8 cellular contexts compared by ENCODE assay signal in the genomic region with DNA sequence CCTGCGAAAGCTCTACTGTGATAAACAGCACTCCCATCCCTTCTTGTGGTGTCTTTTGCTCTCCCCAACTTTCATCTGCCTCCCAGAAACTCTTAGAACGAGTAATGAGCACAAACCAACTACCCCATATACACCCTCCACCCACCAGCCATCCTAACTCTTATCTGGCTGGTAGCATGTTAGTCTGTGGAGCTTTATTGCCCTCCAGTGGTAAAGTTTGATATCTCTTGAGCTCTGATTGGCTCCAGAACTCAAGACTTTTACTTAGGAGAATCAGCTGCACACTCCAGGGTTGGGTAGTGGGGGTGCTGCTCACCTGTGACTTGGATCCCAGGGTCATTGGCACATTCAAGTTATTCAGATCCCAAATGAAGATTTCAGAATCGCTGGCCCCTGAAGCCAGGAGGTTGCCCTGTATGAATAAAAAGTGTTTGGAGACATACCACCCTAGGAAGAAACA. TPM values are rescaled to one million over a fixed set of nuclear protein-coding genes. Genes with fewer than 3 reads are reported as not detected.
DNase-seq lines count a peak whose midpoint lies in the region; ATAC-seq, FAIRE-seq and TF ChIP-seq lines count a peak whose summit lies in the region.

No MANE protein-coding gene starts in this region.

- in situ Hi-C loops in transverse colon (cut with MboI; ENCODE audit: low pct_ligation_motif_present in 1 of 4, low pct_unique_long_range_greater_than_20kb in 1 of 4, low sequenced_read_pairs in 3 of 4) = loop anchor here in 2 of 4 donors (25.0 kb wide), 1 partner anchor 171 kb away; a partner anchor contains a TSS

- peaks cover 47% of the 10 kb centered on the region for H3K36me3 Mint-ChIP-seq in activated naive CD8-positive, alpha-beta T cell treated with anti-CD3 and anti-CD28 coated beads for 36 hours

- H4K20me1 ChIP-seq in keratinocyte (ENCODE audit: control insufficient read depth, extremely low read depth, insufficient read depth, low read length) = peaks cover 4% of the 10 kb centered on the region

- H3K4me1 ChIP-seq in NT2/D1 (ENCODE audit: insufficient read depth, insufficient read length) = no peaks in the 10 kb centered on the region
- peaks cover 12% of the 10 kb centered on the region for H3K4me1 ChIP-seq in keratinocyte (ENCODE audit: control insufficient read depth, extremely low read depth, insufficient read depth, low read length)
- no peaks in the 10 kb centered on the region for H3K4me1 ChIP-seq in transverse colon
- H3K4me1 ChIP-seq in sigmoid colon = no peaks in the 10 kb centered on the region

- no peak overlapping the region for H3K4me2 ChIP-seq in keratinocyte (ENCODE audit: control insufficient read depth, extremely low read depth, insufficient read depth, low read depth, low read length)

- H3K9ac ChIP-seq in NT2/D1 (ENCODE audit: insufficient read length, low read depth) (peak overlapping the region; percentile 3), keratinocyte (ENCODE audit: control insufficient read depth, extremely low read depth, insufficient read depth, low read length) (no peak overlapping the region)

- H3K36me3 ChIP-seq in H7 (replicated peaks; ENCODE audit: control insufficient read depth, insufficient read depth, low read length) (no peaks in the 10 kb centered on the region), NT2/D1 (ENCODE audit: insufficient read depth, insufficient read length, low read length) (peaks cover 3% of the 10 kb centered on the region), keratinocyte (ENCODE audit: control insufficient read depth in 2 of 2, extremely low read depth in 1 of 2, insufficient read depth in 2 of 2, low read length in 2 of 2) (peaks cover 4 to 7% of the 10 kb centered on the region in 2 experiments), transverse colon (peaks cover 0 to 5% (median 0%) of the 10 kb centered on the region in 4 donors), sigmoid colon (peaks cover 6 to 72% (median 20%) of the 10 kb centered on the region in 4 donors)

- H3K9me3 ChIP-seq in NT2/D1 (ENCODE audit: insufficient read depth, low read length) = no peaks in the 10 kb centered on the region
- H3K9me3 ChIP-seq in keratinocyte (ENCODE audit: control insufficient read depth, low read depth, low read length) = no peaks in the 10 kb centered on the region
- H3K9me3 ChIP-seq in transverse colon = no peaks in the 10 kb centered on the region
- H3K9me3 ChIP-seq in sigmoid colon = no peaks in the 10 kb centered on the region

- H3K27me3 ChIP-seq in H7 (ENCODE audit: control insufficient read depth, insufficient read depth, low read length) = peaks cover 6% of the 10 kb centered on the region; the same call in 1 of the 2 replicates
- H3K27me3 ChIP-seq in NT2/D1 (ENCODE audit: insufficient read depth, insufficient read length) = no peaks in the 10 kb centered on the region
- H3K27me3 ChIP-seq in keratinocyte (ENCODE audit: control insufficient read depth, extremely low read depth, insufficient read depth, low read length) = no peaks in the 10 kb centered on the region
- H3K27me3 ChIP-seq in transverse colon = no peaks in the 10 kb centered on the region
- H3K27me3 ChIP-seq in sigmoid colon = no peaks in the 10 kb centered on the region

- no peaks in the 10 kb centered on the region for H3K79me2 ChIP-seq in keratinocyte (ENCODE audit: control insufficient read depth, insufficient read depth, low read length)

- DNase-seq in DMS153 treated with DMSO at 0.1 percent for 48 hours (lab: John Stamatoyannopoulos, UW; ENCODE audit: unreplicated experiment) (peak; percentile 23), H7 (peak; percentile 79), NT2/D1 (ENCODE audit: low read depth, low spot score) (no peak), keratinocyte (ENCODE audit: low read depth, low spot score) (no peak), transverse colon (no peak), sigmoid colon (no peak)
- DNase-seq in activated naive CD8-positive, alpha-beta T cell treated with anti-CD3 and anti-CD28 coated beads for 36 hours = peak; percentile 43

- peak; percentile 75 for FAIRE-seq in keratinocyte (lab: Jason Lieb, UNC)

- no peaks in the 10 kb centered on the region for H3K9me1 ChIP-seq in keratinocyte (ENCODE audit: control insufficient read depth, extremely low read depth, insufficient read depth, low read length)

- dilution Hi-C loops in keratinocyte (cut with MboI; ENCODE audit: extremely low pct_ligation_motif_present, low sequenced_read_pairs) = no loop called here

- TF ChIP-seq EP300 in transverse colon (IDR thresholded peaks at IDR 0.05; ENCODE audit: low read depth) (no peak), sigmoid colon (IDR thresholded peaks at IDR 0.05) (no peak)

- peaks cover 67% of the 10 kb centered on the region for H3K4me1 Mint-ChIP-seq in activated naive CD8-positive, alpha-beta T cell treated with anti-CD3 and anti-CD28 coated beads for 36 hours

- TF ChIP-seq CTCF in keratinocyte (optimal IDR thresholded peaks at IDR 0.05 in 1 of 3, IDR thresholded peaks at IDR 0.05 in 1 of 3, conservative IDR thresholded peaks at IDR 0.05 in 1 of 3; ENCODE audit: extremely low read depth in 1 of 3, insufficient read depth in 2 of 3, low read length in 3 of 3) = peak; percentile 65 to 79 (median 76)
- peak in 4 of 5 experiments; percentile 28 to 37 (median 32) for TF ChIP-seq CTCF in transverse colon (IDR thresholded peaks at IDR 0.05)
- TF ChIP-seq CTCF in sigmoid colon (IDR thresholded peaks at IDR 0.05) = no peak

- intact Hi-C loops in transverse colon (cut with DNase I; ENCODE audit: low total_unique reads) = no loop called here
- intact Hi-C loops in sigmoid colon (cut with DNase I) = no loop called here

- no peak overlapping the region for H2AFZ ChIP-seq in keratinocyte (ENCODE audit: control insufficient read depth, low read length)

- 20 to 46% methylated on average over 1 to 3 of the region's 3 CpGs for WGBS in transverse colon (ENCODE audit: low coverage in 1 of 2), 2 donors
- WGBS in sigmoid colon, 2 donors = 46 to 51% methylated on average over 3 of the region's 3 CpGs

- no peak overlapping the region for H3K27ac ChIP-seq in keratinocyte (ENCODE audit: control insufficient read depth, insufficient read depth, low read length)
- no peak overlapping the region for H3K27ac ChIP-seq in transverse colon
- no peak overlapping the region for H3K27ac ChIP-seq in sigmoid colon

- H3K4me3 ChIP-seq in H7 (ENCODE audit: insufficient read depth, low read depth, low read length) = no peak overlapping the region
- no peak overlapping the region for H3K4me3 ChIP-seq in NT2/D1 (ENCODE audit: insufficient read length, low read depth)
- no peak overlapping the region for H3K4me3 ChIP-seq in keratinocyte (ENCODE audit: control insufficient read depth in 2 of 3, extremely low read depth in 1 of 3, insufficient read depth in 2 of 3, low read depth in 1 of 3, low read length in 3 of 3)
- H3K4me3 ChIP-seq in transverse colon = no peak overlapping the region
- no peak overlapping the region for H3K4me3 ChIP-seq in sigmoid colon

- H3K9me3 Mint-ChIP-seq in activated naive CD8-positive, alpha-beta T cell treated with anti-CD3 and anti-CD28 coated beads for 36 hours = no peaks in the 10 kb centered on the region

- H3K27me3 Mint-ChIP-seq in activated naive CD8-positive, alpha-beta T cell treated with anti-CD3 and anti-CD28 coated beads for 36 hours = no peaks in the 10 kb centered on the region

- TF ChIP-seq POLR2A in transverse colon (IDR thresholded peaks at IDR 0.05) (no peak), sigmoid colon (IDR thresholded peaks at IDR 0.05) (no peak)

- peak overlapping the region; percentile 98 for H3K27ac Mint-ChIP-seq in activated naive CD8-positive, alpha-beta T cell treated with anti-CD3 and anti-CD28 coated beads for 36 hours

- peak overlapping the region; percentile 74 for H3K4me3 Mint-ChIP-seq in activated naive CD8-positive, alpha-beta T cell treated with anti-CD3 and anti-CD28 coated beads for 36 hours

- no peak for ATAC-seq in GM19455 (IDR thresholded peaks at IDR 0.05; ENCODE audit: unreplicated experiment)

RNA-seq across cellular contexts. Expression of a gene that starts 10.9 kb away (rescaled TPM):
- total RNA-seq in H7 (2014; rRNA removed; shearing (Covaris generic)) = 1.3 and 3.2 TPM in 2 replicates
- total RNA-seq in activated naive CD8-positive, alpha-beta T cell treated with anti-CD3 and anti-CD28 coated beads for 36 hours = 10 to 100 TPM; 14.6 to 17.5 TPM
- polyA plus RNA-seq in keratinocyte (3.4 to 6.6 TPM (median 4.9 TPM) in 3 replicates), sigmoid colon (10 to 100 TPM in 1 of 3 donors, under 1 TPM in 2; 0.60 to 10.1 (median 0.92) TPM)
- polyA plus RNA-seq in keratinocyte (2011; ENCODE audit: low read depth) = 1.4 TPM
- polyA plus RNA-seq in keratinocyte (2011; cell fraction: cytosol; rRNA removed) = 0.12 and 0.49 TPM in 2 replicates
- 45.5 and 51.0 TPM in 2 replicates for polyA plus RNA-seq in keratinocyte (2011; cell fraction: nucleus; rRNA removed)
- 1.5 and 4.6 TPM in 2 replicates for polyA plus RNA-seq in keratinocyte (2012; ENCODE audit: low replicate concordance)
- 4.9 to 6.0 TPM (median 5.2 TPM) in 3 replicates for polyA minus RNA-seq in keratinocyte
- polyA minus RNA-seq in keratinocyte (2011; cell fraction: cytosol; rRNA and poly(A)+ RNA removed) = not detected
- polyA minus RNA-seq in keratinocyte (2011; cell fraction: nucleus; rRNA and poly(A)+ RNA removed) = 5.1 and 9.7 TPM in 2 replicates
- total RNA-seq in transverse colon (10 to 100 TPM; 14.1 to 32.8 (median 24.1) TPM), sigmoid colon (10 to 100 TPM in 1 of 4 donors, 1 to 10 TPM in 3; 3.9 to 19.4 (median 6.4) TPM)

RNA-seq across cellular contexts. Expression of a gene that starts 20.9 kb away (rescaled TPM):
- 206 and 222 TPM in 2 replicates for total RNA-seq in H7 (2014; rRNA removed; shearing (Covaris generic))
- total RNA-seq in activated naive CD8-positive, alpha-beta T cell treated with anti-CD3 and anti-CD28 coated beads for 36 hours = 100 to 1,000 TPM; 311 to 324 TPM
- 178 to 184 TPM (median 178 TPM) in 3 replicates for polyA plus RNA-seq in keratinocyte
- 83.6 TPM for polyA plus RNA-seq in keratinocyte (2011; ENCODE audit: low read depth)
- polyA plus RNA-seq in keratinocyte (2011; cell fraction: cytosol; rRNA removed) = 128 and 154 TPM in 2 replicates
- polyA plus RNA-seq in keratinocyte (2011; cell fraction: nucleus; rRNA removed) = 105 and 106 TPM in 2 replicates
- 146 and 219 TPM in 2 replicates for polyA plus RNA-seq in keratinocyte (2012; ENCODE audit: low replicate concordance)
- polyA minus RNA-seq in keratinocyte = 104 to 165 TPM (median 129 TPM) in 3 replicates
- 78.1 TPM for polyA minus RNA-seq in keratinocyte (2011; cell fraction: cytosol; rRNA and poly(A)+ RNA removed)
- 19.7 and 28.8 TPM in 2 replicates for polyA minus RNA-seq in keratinocyte (2011; cell fraction: nucleus; rRNA and poly(A)+ RNA removed)
- 100 to 1,000 TPM in 3 of 4 donors, 10 to 100 TPM in 1; 70.3 to 265 (median 137) TPM for total RNA-seq in transverse colon
- 100 to 1,000 TPM; 232 to 449 (median 299) TPM for total RNA-seq in sigmoid colon
- polyA plus RNA-seq in sigmoid colon = 100 to 1,000 TPM; 359 to 419 (median 391) TPM

RNA-seq across cellular contexts. Expression of a gene that starts 27.0 kb away (rescaled TPM):
- 8.1 and 10.0 TPM in 2 replicates for total RNA-seq in H7 (2014; rRNA removed; shearing (Covaris generic))
- 10 to 100 TPM; 39.0 to 42.1 TPM for total RNA-seq in activated naive CD8-positive, alpha-beta T cell treated with anti-CD3 and anti-CD28 coated beads for 36 hours
- 12.3 to 16.8 TPM (median 13.9 TPM) in 3 replicates for polyA plus RNA-seq in keratinocyte
- polyA plus RNA-seq in keratinocyte (2011; ENCODE audit: low read depth) = 7.1 TPM
- 8.4 and 18.2 TPM in 2 replicates for polyA plus RNA-seq in keratinocyte (2011; cell fraction: cytosol; rRNA removed)
- polyA plus RNA-seq in keratinocyte (2011; cell fraction: nucleus; rRNA removed) = 17.4 and 19.1 TPM in 2 replicates
- 15.6 and 21.0 TPM in 2 replicates for polyA plus RNA-seq in keratinocyte (2012; ENCODE audit: low replicate concordance)
- polyA minus RNA-seq in keratinocyte = 20.5 to 29.1 TPM (median 20.7 TPM) in 3 replicates
- 11.1 TPM for polyA minus RNA-seq in keratinocyte (2011; cell fraction: cytosol; rRNA and poly(A)+ RNA removed)
- polyA minus RNA-seq in keratinocyte (2011; cell fraction: nucleus; rRNA and poly(A)+ RNA removed) = 8.2 and 16.4 TPM in 2 replicates
- total RNA-seq in transverse colon = 10 to 100 TPM; 12.8 to 47.2 (median 21.7) TPM
- total RNA-seq in sigmoid colon = 10 to 100 TPM; 13.2 to 23.8 (median 13.9) TPM
- polyA plus RNA-seq in sigmoid colon = 10 to 100 TPM in 1 of 3 donors, 1 to 10 TPM in 2; 4.2 to 11.1 (median 5.3) TPM

RNA-seq across cellular contexts. Expression of a gene that starts 45.9 kb away (rescaled TPM):
- 0.10 and 0.37 TPM in 2 replicates for total RNA-seq in H7 (2014; rRNA removed; shearing (Covaris generic))
- under 1 TPM in 1 of 2 experiments, not detected in 1; 0.16 TPM for total RNA-seq in activated naive CD8-positive, alpha-beta T cell treated with anti-CD3 and anti-CD28 coated beads for 36 hours
- polyA plus RNA-seq in keratinocyte (not detected in 3 replicates), sigmoid colon (under 1 TPM in 1 of 3 donors, not detected in 2; 0.06 TPM)
- polyA plus RNA-seq in keratinocyte (2011; ENCODE audit: low read depth) = not detected
- not detected in 2 replicates for polyA plus RNA-seq in keratinocyte (2011; cell fraction: cytosol; rRNA removed)
- polyA plus RNA-seq in keratinocyte (2011; cell fraction: nucleus; rRNA removed) = not detected in 2 replicates
- not detected in 2 replicates for polyA plus RNA-seq in keratinocyte (2012; ENCODE audit: low replicate concordance)
- not detected in 3 replicates for polyA minus RNA-seq in keratinocyte
- not detected for polyA minus RNA-seq in keratinocyte (2011; cell fraction: cytosol; rRNA and poly(A)+ RNA removed)
- not detected in 2 replicates for polyA minus RNA-seq in keratinocyte (2011; cell fraction: nucleus; rRNA and poly(A)+ RNA removed)
- total RNA-seq in transverse colon (not detected), sigmoid colon (not detected)

Comparison
In these comparisons a context has a peak if more than half of its experiments do, and no peak if none do; other contexts are left out.
1. DNase-seq: peak in DMS153 treated with DMSO at 0.1 percent for 48 hours (single experiment), H7 (single experiment) and activated naive CD8-positive, alpha-beta T cell treated with anti-CD3 and anti-CD28 coated beads for 36 hours (single experiment); none in NT2/D1 (single experiment), keratinocyte (single experiment), transverse colon (single experiment) and sigmoid colon (single experiment).
2. CTCF ChIP-seq: peak in keratinocyte (3 of 3) and transverse colon (4 of 5); none in sigmoid colon (0 of 4).